16 cellular contexts compared by ENCODE assay signal in the genomic region with DNA sequence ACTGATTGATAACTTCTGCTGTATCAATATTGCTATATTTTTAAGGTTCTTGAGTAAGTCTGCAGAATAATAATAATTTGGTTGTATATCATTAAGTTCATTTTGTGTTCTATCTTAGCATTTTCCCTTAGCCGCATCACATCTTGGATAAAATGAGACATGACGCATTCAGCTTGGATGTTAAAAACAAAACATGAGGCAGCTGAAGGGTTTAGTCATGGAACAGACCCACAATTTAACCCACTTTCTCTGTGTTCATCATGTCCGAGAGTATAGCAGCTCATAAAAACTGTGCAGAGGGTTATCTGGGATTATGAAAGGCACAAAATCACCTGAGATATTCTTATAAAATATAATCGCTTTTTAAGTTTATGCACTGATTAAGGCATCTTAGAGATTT.
DNase-seq lines count a peak whose midpoint lies in the region; TF ChIP-seq lines count a peak whose summit lies in the region.
"Had no signal": no experiment of that assay in that cellular context is flagged by ENCODE, and none has a peak within 500 bp of the region (broad histone marks: within the 10 kb centered on the region; RNA-seq: fewer than 3 reads in every experiment).

No MANE protein-coding gene starts in this region.

- no peak overlapping the region for H3K27ac Mint-ChIP-seq in neural progenitor cell

- no peaks in the 10 kb centered on the region for H3K36me3 ChIP-seq in neural progenitor cell
- H3K36me3 ChIP-seq: BLaER1 treated with 17β-estradiol and CSF1 and Interleukin-3, amounts not matched to agents 10 nM and 100 nM had no signal

- no peak overlapping the region for H3K9ac ChIP-seq in neural progenitor cell
- H3K9ac ChIP-seq: BLaER1 treated with 17β-estradiol and CSF1 and Interleukin-3, amounts not matched to agents 10 nM and 100 nM had no signal

- no peaks in the 10 kb centered on the region for H3K9me3 ChIP-seq in neural progenitor cell (ENCODE audit: low read depth)
- H3K9me3 ChIP-seq: BLaER1 treated with 17β-estradiol and CSF1 and Interleukin-3, amounts not matched to agents 10 nM and 100 nM had no signal

- H3K27me3 Mint-ChIP-seq in neural progenitor cell (ENCODE audit: insufficient read depth, low read depth): no peaks in the 10 kb centered on the region

- H3K9me3 Mint-ChIP-seq in neural progenitor cell: peaks cover 8% of the 10 kb centered on the region

- no peak overlapping the region for H3K27ac ChIP-seq in neural progenitor cell
- H3K27ac ChIP-seq: BLaER1 treated with 17β-estradiol and CSF1 and Interleukin-3, amounts not matched to agents 10 nM and 100 nM had no signal

- H3K36me3 Mint-ChIP-seq in neural progenitor cell: peaks cover 3% of the 10 kb centered on the region

- H3K4me3 Mint-ChIP-seq in neural progenitor cell: no peak overlapping the region

- H3K4me1 Mint-ChIP-seq in neural progenitor cell: no peaks in the 10 kb centered on the region

- no peak for TF ChIP-seq CTCF in fibroblast of mammary gland (conservative IDR thresholded peaks at IDR 0.05; ENCODE audit: control insufficient read depth, insufficient read depth, low read depth, low read length)
- no peak for TF ChIP-seq CTCF in neural progenitor cell (IDR thresholded peaks at IDR 0.05)

- no peaks in the 10 kb centered on the region for H3F3A ChIP-seq in neural progenitor cell (ENCODE audit: low read depth)

- H3K4me3 ChIP-seq in fibroblast of mammary gland (ENCODE audit: control insufficient read depth, low read depth, low read length) (no peak overlapping the region), neural progenitor cell (no peak overlapping the region)
- H3K4me3 ChIP-seq: BLaER1 treated with 17β-estradiol and CSF1 and Interleukin-3, amounts not matched to agents 10 nM and 100 nM had no signal

- no peak overlapping the region for H3K4me2 ChIP-seq in neural progenitor cell
- H3K4me2 ChIP-seq: BLaER1 treated with 17β-estradiol and CSF1 and Interleukin-3, amounts not matched to agents 10 nM and 100 nM had no signal

- peak overlapping the region; percentile 17 for H2AFZ ChIP-seq in neural progenitor cell (replicated peaks)

- no peaks in the 10 kb centered on the region for H3K27me3 ChIP-seq in neural progenitor cell
- H3K27me3 ChIP-seq: BLaER1 treated with 17β-estradiol and CSF1 and Interleukin-3, amounts not matched to agents 10 nM and 100 nM had no signal

- DNase-seq in AG08396 (ENCODE audit: low spot score) (peak; percentile 16), M059J (ENCODE audit: low read depth) (peak; percentile 11), fibroblast of mammary gland (ENCODE audit: low read depth) (peak; percentile 10), neural progenitor cell (ENCODE audit: low spot score) (no peak), T1000 (lab: John Stamatoyannopoulos, UW) (no peak), NCI-H2227 (lab: John Stamatoyannopoulos, UW; ENCODE audit: unreplicated experiment) (no peak), NOMO-1 (lab: John Stamatoyannopoulos, UW; ENCODE audit: unreplicated experiment in 2 of 2) (no peak)
- no peak for DNase-seq in activated naive CD4-positive, alpha-beta T cell treated with Interleukin-2 at 50 U/mL for 16 hours
- DNase-seq: DMS 273 treated with DMSO at 0.1 percent for 48 hours, H7, Kasumi-1, NCI-H2029, NCI-H2171 treated with DMSO at 0.1 percent for 48 hours, NCI-H510A treated with DMSO at 0.1 percent for 48 hours, SIG-M5 had no signal

- no peaks in the 10 kb centered on the region for H4K20me1 ChIP-seq in neural progenitor cell (ENCODE audit: low read depth)
- H4K20me1 ChIP-seq: BLaER1 treated with 17β-estradiol and CSF1 and Interleukin-3, amounts not matched to agents 10 nM and 100 nM had no signal

- no peaks in the 10 kb centered on the region for H3K79me2 ChIP-seq in neural progenitor cell (ENCODE audit: low read depth)

- H3K4me1 ChIP-seq in neural progenitor cell: no peaks in the 10 kb centered on the region
- H3K4me1 ChIP-seq: BLaER1 treated with 17β-estradiol and CSF1 and Interleukin-3, amounts not matched to agents 10 nM and 100 nM had no signal

Comparison
In these comparisons a context has a peak if more than half of its experiments do, and no peak if none do; other contexts are left out.
1. DNase-seq: peak in AG08396 (single experiment), M059J (single experiment) and fibroblast of mammary gland (single experiment); none in neural progenitor cell (single experiment), T1000 (single experiment), activated naive CD4-positive, alpha-beta T cell treated with Interleukin-2 at 50 U/mL for 16 hours (single experiment), NCI-H2227 (single experiment) and NOMO-1 (0 of 2).